Comparison of ENCODE assay signal across 1 cellular context in genomic region chr1:21781971-21782867, GRCh38.
A peak's percentile ranks its signal among the peaks of the same experiment; 100 is the strongest.
TF ChIP-seq lines count a peak whose summit lies in the region.

No MANE protein-coding gene starts in this region.

TF ChIP-seq in K562, 482 proteins besides CTCF, POLR2A, EP300 and RAD21 (continued from another document and continues in another):
- TF ChIP-seq RREB1 (CRISPR knock-in tag; IDR thresholded peaks at IDR 0.05): peak; percentile 37; the same call in 1 of the 2 replicates
- TF ChIP-seq MAFF (IDR thresholded peaks at IDR 0.05; ENCODE audit: low read length): no peak
- no peak for TF ChIP-seq CHAMP1 (IDR thresholded peaks at IDR 0.05)
- peak in 1 of 2 experiments; percentile 72; a peak in 2 of 4 replicates for TF ChIP-seq KDM1A (IDR thresholded peaks at IDR 0.05)
- TF ChIP-seq, protein P1, sequence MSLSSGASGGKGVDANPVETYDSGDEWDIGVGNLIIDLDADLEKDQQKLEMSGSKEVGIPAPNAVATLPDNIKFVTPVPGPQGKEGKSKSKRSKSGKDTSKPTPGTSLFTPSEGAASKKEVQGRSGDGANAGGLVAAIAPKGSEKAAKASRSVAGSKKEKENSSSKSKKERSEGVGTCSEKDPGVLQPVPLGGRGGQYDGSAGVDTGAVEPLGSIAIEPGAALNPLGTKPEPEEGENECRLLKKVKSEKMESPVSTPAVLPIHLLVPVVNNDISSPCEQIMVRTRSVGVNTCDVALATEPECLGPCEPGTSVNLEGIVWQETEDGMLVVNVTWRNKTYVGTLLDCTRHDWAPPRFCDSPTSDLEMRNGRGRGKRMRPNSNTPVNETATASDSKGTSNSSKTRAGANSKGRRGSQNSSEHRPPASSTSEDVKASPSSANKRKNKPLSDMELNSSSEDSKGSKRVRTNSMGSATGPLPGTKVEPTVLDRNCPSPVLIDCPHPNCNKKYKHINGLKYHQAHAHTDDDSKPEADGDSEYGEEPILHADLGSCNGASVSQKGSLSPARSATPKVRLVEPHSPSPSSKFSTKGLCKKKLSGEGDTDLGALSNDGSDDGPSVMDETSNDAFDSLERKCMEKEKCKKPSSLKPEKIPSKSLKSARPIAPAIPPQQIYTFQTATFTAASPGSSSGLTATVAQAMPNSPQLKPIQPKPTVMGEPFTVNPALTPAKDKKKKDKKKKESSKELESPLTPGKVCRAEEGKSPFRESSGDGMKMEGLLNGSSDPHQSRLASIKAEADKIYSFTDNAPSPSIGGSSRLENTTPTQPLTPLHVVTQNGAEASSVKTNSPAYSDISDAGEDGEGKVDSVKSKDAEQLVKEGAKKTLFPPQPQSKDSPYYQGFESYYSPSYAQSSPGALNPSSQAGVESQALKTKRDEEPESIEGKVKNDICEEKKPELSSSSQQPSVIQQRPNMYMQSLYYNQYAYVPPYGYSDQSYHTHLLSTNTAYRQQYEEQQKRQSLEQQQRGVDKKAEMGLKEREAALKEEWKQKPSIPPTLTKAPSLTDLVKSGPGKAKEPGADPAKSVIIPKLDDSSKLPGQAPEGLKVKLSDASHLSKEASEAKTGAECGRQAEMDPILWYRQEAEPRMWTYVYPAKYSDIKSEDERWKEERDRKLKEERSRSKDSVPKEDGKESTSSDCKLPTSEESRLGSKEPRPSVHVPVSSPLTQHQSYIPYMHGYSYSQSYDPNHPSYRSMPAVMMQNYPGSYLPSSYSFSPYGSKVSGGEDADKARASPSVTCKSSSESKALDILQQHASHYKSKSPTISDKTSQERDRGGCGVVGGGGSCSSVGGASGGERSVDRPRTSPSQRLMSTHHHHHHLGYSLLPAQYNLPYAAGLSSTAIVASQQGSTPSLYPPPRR (CRISPR knock-in tag; IDR thresholded peaks at IDR 0.05; ENCODE audit: borderline replicate concordance): peak; percentile 33; the same call in 1 of the 2 replicates
- no peak for TF ChIP-seq HDAC3 (IDR thresholded peaks at IDR 0.05; ENCODE audit: borderline replicate concordance, partially characterized antibody)
- TF ChIP-seq HDAC2 (IDR thresholded peaks at IDR 0.05): peak; percentile 82
- no peak for TF ChIP-seq U2AF1 (optimal IDR thresholded peaks at IDR 0.05; ENCODE audit: low read depth, low read length)
- no peak for TF ChIP-seq HMGXB4 (CRISPR knock-in tag; IDR thresholded peaks at IDR 0.05)
- no peak for TF ChIP-seq L3MBTL2 (IDR thresholded peaks at IDR 0.05)
- no peak for TF ChIP-seq ZNF780A (CRISPR knock-in tag; IDR thresholded peaks at IDR 0.05)
- TF ChIP-seq SAFB (IDR thresholded peaks at IDR 0.05; ENCODE audit: borderline replicate concordance, low read depth, low read length): no peak; the same call in 1 of the 2 replicates
- no peak for TF ChIP-seq EWSR1 (IDR thresholded peaks at IDR 0.05; ENCODE audit: borderline replicate concordance, low read depth, partially characterized antibody)
- TF ChIP-seq CHD7 (IDR thresholded peaks at IDR 0.05; ENCODE audit: low read depth, low read length): no peak
- 0 out of 2 replicates have a peak, but pooled peaks have one; percentile 40 for TF ChIP-seq ZNF830 (CRISPR knock-in tag; IDR thresholded peaks at IDR 0.05)
- no peak for TF ChIP-seq NFE2L1 (tag; IDR thresholded peaks at IDR 0.05; ENCODE audit: borderline replicate concordance, low read depth)
- TF ChIP-seq, protein P2, sequence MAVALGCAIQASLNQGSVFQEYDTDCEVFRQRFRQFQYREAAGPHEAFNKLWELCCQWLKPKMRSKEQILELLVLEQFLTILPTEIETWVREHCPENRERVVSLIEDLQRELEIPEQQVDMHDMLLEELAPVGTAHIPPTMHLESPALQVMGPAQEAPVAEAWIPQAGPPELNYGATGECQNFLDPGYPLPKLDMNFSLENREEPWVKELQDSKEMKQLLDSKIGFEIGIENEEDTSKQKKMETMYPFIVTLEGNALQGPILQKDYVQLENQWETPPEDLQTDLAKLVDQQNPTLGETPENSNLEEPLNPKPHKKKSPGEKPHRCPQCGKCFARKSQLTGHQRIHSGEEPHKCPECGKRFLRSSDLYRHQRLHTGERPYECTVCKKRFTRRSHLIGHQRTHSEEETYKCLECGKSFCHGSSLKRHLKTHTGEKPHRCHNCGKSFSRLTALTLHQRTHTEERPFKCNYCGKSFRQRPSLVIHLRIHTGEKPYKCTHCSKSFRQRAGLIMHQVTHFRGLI (CRISPR knock-in tag; IDR thresholded peaks at IDR 0.05): no peak
- TF ChIP-seq TOE1 (IDR thresholded peaks at IDR 0.05; ENCODE audit: borderline replicate concordance): 0 out of 2 replicates have a peak, but pooled peaks have one; percentile 26
- no peak for TF ChIP-seq TOE1 (CRISPR knock-in tag; IDR thresholded peaks at IDR 0.05; ENCODE audit: borderline replicate concordance, low read depth)
- TF ChIP-seq ZNF444 (CRISPR knock-in tag; IDR thresholded peaks at IDR 0.05): no peak
- no peak for TF ChIP-seq EGR1 (conservative IDR thresholded peaks at IDR 0.05)
